9 cellular contexts compared by ENCODE assay signal in the genomic region with DNA sequence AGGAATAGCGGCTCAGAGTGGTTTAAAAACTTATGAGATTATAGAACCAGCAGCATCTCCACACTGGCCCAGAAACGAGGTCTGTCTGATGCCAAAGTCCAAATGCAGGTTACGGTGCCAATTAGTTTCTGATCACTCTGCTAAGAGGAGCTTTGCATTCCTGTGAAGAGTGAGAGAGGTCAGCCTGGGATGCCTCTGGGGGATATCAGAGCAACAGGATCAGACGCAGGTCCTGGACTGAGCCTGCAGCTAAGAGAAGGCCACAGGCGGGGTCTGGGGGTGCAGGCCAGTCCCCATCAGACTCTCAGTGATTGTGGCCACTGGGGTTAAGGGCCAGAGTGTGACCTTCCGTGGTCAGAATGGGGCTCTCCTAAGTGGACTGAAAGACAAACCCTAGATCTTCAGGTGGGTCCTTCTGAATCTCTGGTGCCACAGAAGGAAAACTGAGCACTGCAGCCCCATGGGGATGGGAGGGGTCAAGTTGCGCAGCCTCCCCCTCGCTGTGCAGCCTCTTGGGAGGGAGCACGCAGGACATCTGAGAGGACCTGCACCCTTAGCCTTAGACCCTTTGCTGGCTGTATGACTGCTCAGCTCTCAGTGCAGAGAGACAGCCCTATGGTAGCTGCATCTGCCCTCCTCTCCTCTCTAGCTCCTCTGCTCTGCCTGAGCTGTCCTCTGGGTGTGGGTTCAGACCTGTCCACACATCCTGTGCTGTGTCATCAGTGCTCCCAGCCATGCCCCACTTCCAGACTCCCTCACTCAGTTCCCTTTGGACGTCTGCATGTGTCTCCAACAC. TPM values are rescaled to one million over a fixed set of nuclear protein-coding genes. Genes with fewer than 3 reads are reported as not detected.
A peak's percentile ranks its signal among the peaks of the same experiment; 100 is the strongest.
DNase-seq lines count a peak whose midpoint lies in the region; ATAC-seq, FAIRE-seq and TF ChIP-seq lines count a peak whose summit lies in the region.
"Not testable (repeated sequence)": the region's sequence is repeated elsewhere in the genome, so short reads cannot be mapped to it uniquely, and the experiment has no call there.
"Had no signal": no experiment of that assay in that cellular context is flagged by ENCODE, and none has a peak within 500 bp of the region (broad histone marks: within the 10 kb centered on the region; RNA-seq: fewer than 3 reads in every experiment).

No MANE protein-coding gene starts in this region.

- not testable (repeated sequence) for H3K9ac ChIP-seq in HepG2 (ENCODE audit: insufficient read depth, low read depth, low read length)

- not testable (repeated sequence) for H3K27ac ChIP-seq in GM23338 (ENCODE audit: low read depth); Panc1 (ENCODE audit: low read length); HepG2 (ENCODE audit: extremely low read length, insufficient read depth, low read length); naive thymus-derived CD4-positive, alpha-beta T cell (ENCODE audit: low read depth, low read length); aorta (ENCODE audit: low read depth in 1 of 2, low read length in 2 of 2)

- not testable (repeated sequence) for H3K9me3 Mint-ChIP-seq in GM23338
- peaks cover 19% of the 10 kb centered on the region for H3K9me3 Mint-ChIP-seq in activated naive CD8-positive, alpha-beta T cell treated with anti-CD3 and anti-CD28 coated beads, Interleukin-2, amount 50 U/mL, for 24 hours
- H3K9me3 Mint-ChIP-seq in naive thymus-derived CD4-positive, alpha-beta T cell, result peaks cover 11 to 29% (median 19%) of the 10 kb centered on the region in 11 donors
- H3K9me3 Mint-ChIP-seq in stimulated activated memory B cell treated with anti-CD40 and anti-IgM and Interleukin-4, amounts not matched to agents 10 μg/mL and 1 μg/mL and 100 μg/mL, for 72 hours, result peaks cover 20% of the 10 kb centered on the region

- TF ChIP-seq EP300 in HepG2 (IDR thresholded peaks at IDR 0.05; ENCODE audit: low read depth in 2 of 2, low read length in 2 of 2); HepG2 (CRISPR knock-in tag; IDR thresholded peaks at IDR 0.05; ENCODE audit: borderline replicate concordance): not testable (repeated sequence)

- 0 out of 3 replicates have a peak, but pooled peaks have one; percentile 17 for ATAC-seq in GM23338
- ATAC-seq in Panc1, result peak; percentile 50; the same call in 1 of the 2 replicates
- ATAC-seq in activated naive CD8-positive, alpha-beta T cell treated with anti-CD3 and anti-CD28 coated beads, Interleukin-2, amount 50 U/mL, for 24 hours, result peak; percentile 27
- ATAC-seq in Right ventricle myocardium inferior, result peak; percentile 39
- peak; percentile 66 for ATAC-seq in HepG2
- peak; percentile 10 for ATAC-seq in naive thymus-derived CD4-positive, alpha-beta T cell
- ATAC-seq in stimulated activated memory B cell treated with anti-CD40 and anti-IgM and Interleukin-4, amounts not matched to agents 10 μg/mL and 1 μg/mL and 100 μg/mL, for 72 hours, result peak; percentile 26
- ATAC-seq in aorta (ENCODE audit: low FRiP score), result peak; percentile 37

- TF ChIP-seq POLR2A in HepG2 (IDR thresholded peaks at IDR 0.05; ENCODE audit: insufficient read depth in 1 of 2, low read depth in 2 of 2, low read length in 2 of 2), result not testable (repeated sequence)

- not testable (repeated sequence) for H3K4me1 Mint-ChIP-seq in GM23338; activated naive CD8-positive, alpha-beta T cell treated with anti-CD3 and anti-CD28 coated beads, Interleukin-2, amount 50 U/mL, for 24 hours; naive thymus-derived CD4-positive, alpha-beta T cell; stimulated activated memory B cell treated with anti-CD40 and anti-IgM and Interleukin-4, amounts not matched to agents 10 μg/mL and 1 μg/mL and 100 μg/mL, for 72 hours

- DNase-seq in GM23338 (ENCODE audit: low spot score); Panc1 (ENCODE audit: low read depth, low spot score); activated naive CD8-positive, alpha-beta T cell treated with anti-CD3 and anti-CD28 coated beads, Interleukin-2, amount 50 U/mL, for 24 hours; Right ventricle myocardium inferior (ENCODE audit: missing footprints); HepG2 (ENCODE audit: low spot score); naive thymus-derived CD4-positive, alpha-beta T cell; aorta: not testable (repeated sequence)

- H3K4me1 ChIP-seq in GM23338 (ENCODE audit: insufficient read depth); Panc1 (ENCODE audit: control insufficient read depth, insufficient read depth, low read length); HepG2 (ENCODE audit: insufficient read depth, low read length); naive thymus-derived CD4-positive, alpha-beta T cell (ENCODE audit: control insufficient read depth in 2 of 2, insufficient read depth in 2 of 2, low read length in 2 of 2); aorta (ENCODE audit: control insufficient read depth in 1 of 2, insufficient read depth in 2 of 2, low read length in 2 of 2): not testable (repeated sequence)

- H3K9me2 ChIP-seq in GM23338 (ENCODE audit: insufficient read depth), result not testable (repeated sequence)

- not testable (repeated sequence) for TF ChIP-seq RAD21 in HepG2 (CRISPR knock-in tag; IDR thresholded peaks at IDR 0.05)

- not testable (repeated sequence) for H3K9me3 ChIP-seq in Panc1 (ENCODE audit: control insufficient read depth, insufficient read depth, low read depth, low read length); HepG2 (ENCODE audit: low read length); naive thymus-derived CD4-positive, alpha-beta T cell (ENCODE audit: control insufficient read depth in 2 of 3, low read length in 3 of 3); aorta (ENCODE audit: control insufficient read depth, low read length)

- POLR2A ChIA-PET in Panc1 (lab: Charles Lee); HepG2 (lab: Yijun Ruan, JAX); naive thymus-derived CD4-positive, alpha-beta T cell (lab: Charles Lee): not testable (repeated sequence)

- not testable (repeated sequence) for H3F3A ChIP-seq in GM23338 (replicated peaks; ENCODE audit: low read depth)

- not testable (repeated sequence) for H3K36me3 Mint-ChIP-seq in GM23338 (ENCODE audit: low read depth); stimulated activated memory B cell treated with anti-CD40 and anti-IgM and Interleukin-4, amounts not matched to agents 10 μg/mL and 1 μg/mL and 100 μg/mL, for 72 hours
- H3K36me3 Mint-ChIP-seq in activated naive CD8-positive, alpha-beta T cell treated with anti-CD3 and anti-CD28 coated beads, Interleukin-2, amount 50 U/mL, for 24 hours (ENCODE audit: low read depth), result peaks cover 14% of the 10 kb centered on the region
- peaks cover 0 to 12% (median 9%) of the 10 kb centered on the region in 5 donors for H3K36me3 Mint-ChIP-seq in naive thymus-derived CD4-positive, alpha-beta T cell

- not testable (repeated sequence) for H3K27me3 ChIP-seq in GM23338 (ENCODE audit: insufficient read depth); Panc1 (ENCODE audit: control insufficient read depth, insufficient read depth, low read length); HepG2 (ENCODE audit: control insufficient read depth in 1 of 2, insufficient read depth in 2 of 2, low read length in 2 of 2); naive thymus-derived CD4-positive, alpha-beta T cell (ENCODE audit: control insufficient read depth in 2 of 2, insufficient read depth in 2 of 2, low read length in 2 of 2); aorta (ENCODE audit: control insufficient read depth in 1 of 2, insufficient read depth in 2 of 2, low read length in 1 of 2)

- H3K4me3 Mint-ChIP-seq in GM23338; activated naive CD8-positive, alpha-beta T cell treated with anti-CD3 and anti-CD28 coated beads, Interleukin-2, amount 50 U/mL, for 24 hours; naive thymus-derived CD4-positive, alpha-beta T cell; stimulated activated memory B cell treated with anti-CD40 and anti-IgM and Interleukin-4, amounts not matched to agents 10 μg/mL and 1 μg/mL and 100 μg/mL, for 72 hours: not testable (repeated sequence)

- WGBS in HepG2 (ENCODE audit: low lambda C conversion rate), result 17% methylated on average over 6 of the region's 10 CpGs
- WGBS in aorta, 2 donors, result 59 to 85% methylated on average over 4 of the region's 10 CpGs

- BruUV-seq in Panc1 (replicated peaks; lab: Mats Ljungman, UMichigan); HepG2 (replicated peaks; lab: Mats Ljungman, UMichigan): not testable (repeated sequence)

- H4K20me1 ChIP-seq in GM23338 (replicated peaks; ENCODE audit: insufficient read depth); HepG2 (ENCODE audit: insufficient read depth, low read length): not testable (repeated sequence)

- intact Hi-C loops in Panc1 (cut with micrococcal nuclease; ENCODE audit: unreplicated experiment); Right ventricle myocardium inferior (cut with DNase I); HepG2 (cut with micrococcal nuclease; ENCODE audit: unreplicated experiment); naive thymus-derived CD4-positive, alpha-beta T cell (cut with micrococcal nuclease); aorta (cut with DNase I): not testable (repeated sequence)

- H2AFZ ChIP-seq in GM23338; HepG2 (ENCODE audit: low read length): not testable (repeated sequence)

- not testable (repeated sequence) for H3K4me2 ChIP-seq in GM23338; HepG2 (ENCODE audit: low read depth, low read length)

- not testable (repeated sequence) for H3K27me3 Mint-ChIP-seq in GM23338 (ENCODE audit: insufficient read depth, low read depth, poor library complexity)
- peaks cover 18% of the 10 kb centered on the region for H3K27me3 Mint-ChIP-seq in activated naive CD8-positive, alpha-beta T cell treated with anti-CD3 and anti-CD28 coated beads, Interleukin-2, amount 50 U/mL, for 24 hours
- peaks cover 2 to 35% (median 10%) of the 10 kb centered on the region in 5 donors for H3K27me3 Mint-ChIP-seq in naive thymus-derived CD4-positive, alpha-beta T cell
- H3K27me3 Mint-ChIP-seq in stimulated activated memory B cell treated with anti-CD40 and anti-IgM and Interleukin-4, amounts not matched to agents 10 μg/mL and 1 μg/mL and 100 μg/mL, for 72 hours, result peaks cover 38% of the 10 kb centered on the region

- not testable (repeated sequence) for H3K36me3 ChIP-seq in GM23338 (ENCODE audit: insufficient read depth); Panc1 (ENCODE audit: control insufficient read depth, insufficient read depth, low read length); HepG2 (replicated peaks in 1 of 2; ENCODE audit: control insufficient read depth in 1 of 2, insufficient read depth in 2 of 2, low read length in 2 of 2); naive thymus-derived CD4-positive, alpha-beta T cell (ENCODE audit: control insufficient read depth in 2 of 3, insufficient read depth in 3 of 3, low read length in 3 of 3); aorta (ENCODE audit: control insufficient read depth in 1 of 2, insufficient read depth in 2 of 2, low read length in 1 of 2)

- not testable (repeated sequence) for TF ChIP-seq CTCF in GM23338 (conservative IDR thresholded peaks at IDR 0.05; ENCODE audit: low read depth in 2 of 2); Panc1 (IDR thresholded peaks at IDR 0.05); HepG2 (CRISPR knock-in tag; IDR thresholded peaks at IDR 0.05)

- H3K4me3 ChIP-seq in GM23338; Panc1 (ENCODE audit: low read depth in 2 of 2, low read length in 2 of 2); HepG2 (replicated peaks in 1 of 3; ENCODE audit: insufficient read depth in 1 of 3, low read depth in 2 of 3, low read length in 3 of 3); naive thymus-derived CD4-positive, alpha-beta T cell (ENCODE audit: low read length); aorta (ENCODE audit: low read length in 2 of 2): not testable (repeated sequence)

- not testable (repeated sequence) for H3K27ac Mint-ChIP-seq in GM23338; activated naive CD8-positive, alpha-beta T cell treated with anti-CD3 and anti-CD28 coated beads, Interleukin-2, amount 50 U/mL, for 24 hours; naive thymus-derived CD4-positive, alpha-beta T cell; stimulated activated memory B cell treated with anti-CD40 and anti-IgM and Interleukin-4, amounts not matched to agents 10 μg/mL and 1 μg/mL and 100 μg/mL, for 72 hours

- CTCF ChIA-PET in Panc1 (lab: Charles Lee); HepG2 (lab: Yijun Ruan, JAX; ENCODE audit: low intra/inter-chr PET ratio, low total read pairs); naive thymus-derived CD4-positive, alpha-beta T cell (lab: Charles Lee): not testable (repeated sequence)

- FAIRE-seq in HepG2 (lab: Jason Lieb, UNC), result not testable (repeated sequence)

- in situ Hi-C loops in Panc1 (cut with HindIII; ENCODE audit: low pct_unique_long_range_greater_than_20kb, low sequenced_read_pairs); HepG2 (cut with HindIII; ENCODE audit: extremely low pct_ligation_motif_present, low pct_unique_long_range_greater_than_20kb): not testable (repeated sequence)

- not testable (repeated sequence) for H3K79me2 ChIP-seq in GM23338 (replicated peaks; ENCODE audit: insufficient read depth); HepG2 (ENCODE audit: insufficient read depth, low read length)

RNA-seq across cellular contexts. Expression of gene ZDHHC11B, which starts 23.4 kb away (rescaled TPM):
- total RNA-seq in GM23338 (2014; rRNA removed; shearing (Covaris generic)), result 1.2 and 1.3 TPM in 2 replicates
- polyA plus RNA-seq in GM23338 (2016; fragmentation: Nextera tagmentation; extraction: Ambion mirVana), result 0.83 and 0.89 TPM in 2 replicates
- total RNA-seq in Panc1 (2021; ENCODE audit: unreplicated experiment), result 1.4 TPM
- 1.4 TPM for polyA plus RNA-seq in Panc1 (2012; ENCODE audit: insufficient read length)
- 14.7 TPM for total RNA-seq in Right ventricle myocardium inferior
- total RNA-seq in HepG2 (2016; rRNA removed; fragmentation: Illumina TruSeq; extraction: Trizol), result 0.11 TPM in 1 of 2 replicates, not detected in the other
- not detected in 2 replicates for total RNA-seq in HepG2 (2016; cell fraction: cytosol; rRNA removed; fragmentation: Illumina TruSeq; extraction: Trizol; ENCODE audit: low read depth)
- total RNA-seq in HepG2 (2016; cell fraction: insoluble cytoplasmic fraction; rRNA removed; fragmentation: Illumina TruSeq; extraction: Trizol), result 0.04 TPM in 1 of 2 replicates, not detected in the other
- total RNA-seq in HepG2 (2016; cell fraction: membrane; rRNA removed; fragmentation: Illumina TruSeq; extraction: Trizol), result 0.21 TPM in 1 of 2 replicates, not detected in the other
- 0.40 and 1.0 TPM in 2 replicates for total RNA-seq in HepG2 (2016; cell fraction: nucleus; rRNA removed; fragmentation: Illumina TruSeq; extraction: Trizol)
- 0.07 and 0.12 TPM in 2 replicates for polyA plus RNA-seq in HepG2 (2011; rRNA removed)
- polyA plus RNA-seq in HepG2 (2011; cell fraction: cytosol; rRNA removed), result 0.09 TPM in 1 of 2 replicates, not detected in the other
- polyA plus RNA-seq in HepG2 (2011; cell fraction: nucleus; rRNA removed), result 0.83 and 1.8 TPM in 2 replicates
- polyA plus RNA-seq in HepG2 (2012), result 0.39 and 0.59 TPM in 2 replicates
- not detected in 2 replicates for polyA plus RNA-seq in HepG2 (2016; cell fraction: cytosol; fragmentation: Illumina TruSeq; extraction: Trizol; ENCODE audit: low read depth)
- 0.14 TPM in 1 of 2 replicates, not detected in the other for polyA plus RNA-seq in HepG2 (2016; cell fraction: insoluble cytoplasmic fraction; fragmentation: Illumina TruSeq; extraction: Trizol; ENCODE audit: low read depth)
- polyA plus RNA-seq in HepG2 (2016; cell fraction: membrane; fragmentation: Illumina TruSeq; extraction: Trizol; ENCODE audit: low read depth), result not detected in 2 replicates
- polyA plus RNA-seq in HepG2 (2016; cell fraction: nucleus; fragmentation: Illumina TruSeq; extraction: Trizol; ENCODE audit: insufficient read depth, low read depth), result 0.71 and 0.88 TPM in 2 replicates
- 1.9 and 3.5 TPM in 2 replicates for polyA minus RNA-seq in HepG2 (2011; rRNA and poly(A)+ RNA removed; ENCODE audit: low replicate concordance)
- 0.62 TPM in 1 of 2 replicates, not detected in the other for polyA minus RNA-seq in HepG2 (2011; cell fraction: cytosol; rRNA and poly(A)+ RNA removed)
- polyA minus RNA-seq in HepG2 (2011; cell fraction: nucleus; rRNA and poly(A)+ RNA removed), result 0.64 and 1.2 TPM in 2 replicates
- total RNA-seq in naive thymus-derived CD4-positive, alpha-beta T cell, result 1 to 10 TPM in 3 of 5 experiments, under 1 TPM in 1, not detected in 1; 0.81 to 5.5 (median 1.4) TPM
- polyA plus RNA-seq in naive thymus-derived CD4-positive, alpha-beta T cell, result under 1 TPM in 1 of 2 donors, not detected in 1; 0.13 TPM
- 10 to 100 TPM in 1 of 2 donors, 1 to 10 TPM in 1; 5.9 to 17.7 TPM for total RNA-seq in aorta
- polyA plus RNA-seq in aorta, result 1 to 10 TPM; 2.0 to 4.5 TPM
- total RNA-seq: IMR-90 had no signal

RNA-seq across cellular contexts. Expression of gene ZDHHC11, which starts 42.9 kb away (rescaled TPM):
- total RNA-seq in GM23338 (2014; rRNA removed; shearing (Covaris generic)), result 21.8 and 29.1 TPM in 2 replicates
- polyA plus RNA-seq in GM23338 (2016; fragmentation: Nextera tagmentation; extraction: Ambion mirVana) (5.1 and 8.0 TPM in 2 replicates), HepG2 (2011; rRNA removed) (2.1 and 2.2 TPM in 2 replicates), aorta (1 to 10 TPM; 1.5 to 3.1 TPM)
- total RNA-seq in Panc1 (2021; ENCODE audit: unreplicated experiment) (3.0 TPM), Right ventricle myocardium inferior (38.0 TPM), HepG2 (2016; rRNA removed; fragmentation: Illumina TruSeq; extraction: Trizol) (1.4 and 4.0 TPM in 2 replicates), aorta (10 to 100 TPM in 1 of 2 donors, 1 to 10 TPM in 1; 9.4 to 26.0 TPM)
- 2.4 TPM for polyA plus RNA-seq in Panc1 (2012; ENCODE audit: insufficient read length)
- total RNA-seq in HepG2 (2016; cell fraction: cytosol; rRNA removed; fragmentation: Illumina TruSeq; extraction: Trizol; ENCODE audit: low read depth), result 0.51 and 1.4 TPM in 2 replicates
- total RNA-seq in HepG2 (2016; cell fraction: insoluble cytoplasmic fraction; rRNA removed; fragmentation: Illumina TruSeq; extraction: Trizol), result 0.67 and 5.3 TPM in 2 replicates
- total RNA-seq in HepG2 (2016; cell fraction: membrane; rRNA removed; fragmentation: Illumina TruSeq; extraction: Trizol), result 1.5 and 2.0 TPM in 2 replicates
- 8.6 and 9.6 TPM in 2 replicates for total RNA-seq in HepG2 (2016; cell fraction: nucleus; rRNA removed; fragmentation: Illumina TruSeq; extraction: Trizol)
- 1.6 and 2.1 TPM in 2 replicates for polyA plus RNA-seq in HepG2 (2011; cell fraction: cytosol; rRNA removed)
- 24.0 and 31.7 TPM in 2 replicates for polyA plus RNA-seq in HepG2 (2011; cell fraction: nucleus; rRNA removed)
- 3.2 and 7.4 TPM in 2 replicates for polyA plus RNA-seq in HepG2 (2012)
- polyA plus RNA-seq in HepG2 (2016; cell fraction: cytosol; fragmentation: Illumina TruSeq; extraction: Trizol; ENCODE audit: low read depth), result 0.68 and 0.74 TPM in 2 replicates
- polyA plus RNA-seq in HepG2 (2016; cell fraction: insoluble cytoplasmic fraction; fragmentation: Illumina TruSeq; extraction: Trizol; ENCODE audit: low read depth), result 1.2 and 2.3 TPM in 2 replicates
- 0.83 and 1.1 TPM in 2 replicates for polyA plus RNA-seq in HepG2 (2016; cell fraction: membrane; fragmentation: Illumina TruSeq; extraction: Trizol; ENCODE audit: low read depth)
- polyA plus RNA-seq in HepG2 (2016; cell fraction: nucleus; fragmentation: Illumina TruSeq; extraction: Trizol; ENCODE audit: insufficient read depth, low read depth), result 21.9 and 23.7 TPM in 2 replicates
- polyA minus RNA-seq in HepG2 (2011; rRNA and poly(A)+ RNA removed; ENCODE audit: low replicate concordance), result 7.7 and 72.5 TPM in 2 replicates
- 2.5 TPM in 1 of 2 replicates, not detected in the other for polyA minus RNA-seq in HepG2 (2011; cell fraction: cytosol; rRNA and poly(A)+ RNA removed)
- polyA minus RNA-seq in HepG2 (2011; cell fraction: nucleus; rRNA and poly(A)+ RNA removed), result 12.6 and 14.9 TPM in 2 replicates
- total RNA-seq in naive thymus-derived CD4-positive, alpha-beta T cell, result 10 to 100 TPM in 2 of 5 experiments, 1 to 10 TPM in 3; 7.1 to 22.1 (median 9.6) TPM
- polyA plus RNA-seq in naive thymus-derived CD4-positive, alpha-beta T cell, result under 1 TPM in 1 of 2 donors, not detected in 1; 0.20 TPM

Comparison
In these comparisons a context has a peak if more than half of its experiments do, and no peak if none do; other contexts are left out.
1. ATAC-seq: peak in every context shown above with its lines; median percentile 66 in HepG2; 50 in Panc1; 39 in Right ventricle myocardium inferior; 37 in aorta; 27 in activated naive CD8-positive, alpha-beta T cell treated with anti-CD3 and anti-CD28 coated beads, Interleukin-2, amount 50 U/mL, for 24 hours; 26 in stimulated activated memory B cell treated with anti-CD40 and anti-IgM and Interleukin-4, amounts not matched to agents 10 μg/mL and 1 μg/mL and 100 μg/mL, for 72 hours; 17 in GM23338; 10 in naive thymus-derived CD4-positive, alpha-beta T cell.